In the genomic region with DNA sequence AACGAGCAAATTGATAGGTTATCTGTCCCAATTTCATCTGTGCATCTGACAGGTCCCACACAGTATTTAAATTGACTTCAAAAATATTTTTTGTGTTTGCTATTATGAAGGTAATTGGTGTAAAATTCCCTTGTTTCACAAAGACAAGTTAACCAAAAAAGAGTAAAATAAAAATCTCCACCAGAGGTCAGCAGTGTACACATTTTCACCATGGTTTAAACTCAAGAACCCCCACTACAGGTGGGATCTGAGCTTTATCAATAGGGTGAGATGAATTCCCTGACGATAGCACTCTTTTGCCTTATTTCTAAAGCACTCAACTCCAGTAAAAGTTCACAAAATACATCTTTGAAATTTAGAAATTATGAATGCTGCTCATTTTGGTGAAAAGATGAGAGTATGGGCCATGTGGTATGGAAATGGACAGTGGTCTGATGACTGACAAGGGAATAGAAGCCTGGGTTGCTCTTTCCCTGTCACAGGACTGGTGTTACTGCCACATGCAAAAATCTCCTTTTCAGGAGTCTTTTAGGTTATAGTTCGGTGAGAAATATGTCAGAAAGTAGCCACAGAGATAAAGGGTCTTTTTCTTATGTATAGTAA, we compare ENCODE assay signal across 10 cellular contexts.
DNase-seq lines count a peak whose midpoint lies in the region; ATAC-seq and TF ChIP-seq lines count a peak whose summit lies in the region.
"Had no signal": no experiment of that assay in that cellular context is flagged by ENCODE, and none has a peak within 500 bp of the region (broad histone marks: within the 10 kb centered on the region; RNA-seq: fewer than 3 reads in every experiment).

No MANE protein-coding gene starts in this region.

- 28% methylated on average over 3 of the region's 3 CpGs for WGBS in mammary epithelial cell (ENCODE audit: low coverage, missing lambda C conversion rate)

- CTCF ChIA-PET in AG04449 (lab: Yijun Ruan, JAX) (interaction anchor here (0.7 to 1.7 kb wide), 5 partner anchors 16 to 47 kb away, joined by 3 to 5 read pairs (median 4); no protein-coding TSS in a partner anchor), mammary epithelial cell (lab: Charles Lee; ENCODE audit: low non-redundant PET) (interaction anchor here (0.6 kb wide), 1 partner anchor 1673 kb away, joined by 3 read pairs; no protein-coding TSS in a partner anchor)

- H3K36me3 Mint-ChIP-seq in naive B cell, result no peaks in the 10 kb centered on the region

- in situ Hi-C loops in mammary epithelial cell (cut with MboI; ENCODE audit: low sequenced_read_pairs in 2 of 2), result no loop called here

- H3K79me2 ChIP-seq in mammary epithelial cell (ENCODE audit: insufficient read depth, low read length), result no peaks in the 10 kb centered on the region

- no TSS peak for BruUV-seq in mammary epithelial cell (replicated peaks; lab: Mats Ljungman, UMichigan)

- H3K4me3 ChIP-seq in AG04449 (ENCODE audit: low read depth, low read length), result no peak overlapping the region
- H3K4me3 ChIP-seq in mammary epithelial cell (replicated peaks in 1 of 3; ENCODE audit: insufficient read depth in 1 of 3, low read depth in 2 of 3, low read length in 3 of 3), result no peak overlapping the region
- H3K4me3 ChIP-seq: HAP-1 had no signal

- H4K20me1 ChIP-seq in mammary epithelial cell (ENCODE audit: insufficient read depth, low read length), result no peaks in the 10 kb centered on the region

- H3K9me3 Mint-ChIP-seq in naive B cell, result peaks cover 0 to 6% (median 0%) of the 10 kb centered on the region in 7 donors

- no peak overlapping the region for H2AFZ ChIP-seq in mammary epithelial cell (ENCODE audit: low read depth, low read length)

- H3K4me2 ChIP-seq in mammary epithelial cell (ENCODE audit: insufficient read depth, low read depth, low read length), result no peak overlapping the region

- no peak overlapping the region for H3K4me3 Mint-ChIP-seq in naive B cell

- no peaks in the 10 kb centered on the region for H3K27me3 ChIP-seq in mammary epithelial cell (ENCODE audit: insufficient read depth, low read length)

- H3K27ac Mint-ChIP-seq in naive B cell, result peak overlapping the region in 1 of 6 donors; percentile 9

- no peak overlapping the region for H3K27ac ChIP-seq in mammary epithelial cell (ENCODE audit: insufficient read depth, low read depth, low read length)
- H3K27ac ChIP-seq: epithelial cell of prostate had no signal

- dilution Hi-C loops in mammary epithelial cell (cut with HindIII; ENCODE audit: low sequenced_read_pairs), result no loop called here

- intact Hi-C loops in mammary epithelial cell (cut with micrococcal nuclease), result no loop called here

- ATAC-seq in GM18498 (IDR thresholded peaks at IDR 0.05; ENCODE audit: unreplicated experiment) (peak; percentile 71), HG02885 (IDR thresholded peaks at IDR 0.05; ENCODE audit: poor library complexity, unreplicated experiment) (peak; percentile 78), naive B cell (ENCODE audit: low read depth in 2 of 2) (peak; percentile 34 to 54), HG03135 (IDR thresholded peaks at IDR 0.05; ENCODE audit: unreplicated experiment) (no peak)

- TF ChIP-seq CTCF in AG04449 (IDR thresholded peaks at IDR 0.05; ENCODE audit: insufficient read depth, low read length, missing control alignments), result peak; percentile 21
- TF ChIP-seq CTCF in mammary epithelial cell (conservative IDR thresholded peaks at IDR 0.05 in 1 of 2, IDR thresholded peaks at IDR 0.05 in 1 of 2; ENCODE audit: extremely low read depth in 1 of 2, insufficient read depth in 1 of 2, low read depth in 1 of 2, low read length in 2 of 2), result peak; percentile 38 to 46

- POLR2A ChIA-PET in AG04449 (lab: Yijun Ruan, JAX), result no interaction called here

- H3K9me3 ChIP-seq in mammary epithelial cell (replicated peaks; ENCODE audit: insufficient read depth, low read length), result no peaks in the 10 kb centered on the region
- H3K9me3 ChIP-seq: HAP-1 had no signal

- no peaks in the 10 kb centered on the region for H3K4me1 ChIP-seq in mammary epithelial cell (ENCODE audit: insufficient read depth, low read length)
- H3K4me1 ChIP-seq: HAP-1 had no signal

- no peak overlapping the region for H3K9ac ChIP-seq in mammary epithelial cell (ENCODE audit: insufficient read depth, low read length)

- H3K36me3 ChIP-seq in mammary epithelial cell (ENCODE audit: insufficient read depth, low read length), result no peaks in the 10 kb centered on the region
- H3K36me3 ChIP-seq: HAP-1 had no signal

- DNase-seq in AG04449 (ENCODE audit: low read depth, low spot score) (no peak), NCI-H2081 treated with DMSO at 0.1 percent for 48 hours (lab: John Stamatoyannopoulos, UW) (peak; percentile 16), mammary epithelial cell (peak; percentile 3), naive B cell (peak; percentile 38)
- DNase-seq in activated naive CD4-positive, alpha-beta T cell treated with anti-CD3 and anti-CD28 coated beads, Interleukin-2, amount 50 U/mL, for 16 hours, result no peak

- peaks cover 5 to 15% (median 11%) of the 10 kb centered on the region in 3 donors for H3K27me3 Mint-ChIP-seq in naive B cell

- no peaks in the 10 kb centered on the region for H3K4me1 Mint-ChIP-seq in naive B cell

Comparison
In these comparisons a context has a peak if more than half of its experiments do, and no peak if none do; other contexts are left out.
1. DNase-seq: peak in NCI-H2081 treated with DMSO at 0.1 percent for 48 hours (single experiment), mammary epithelial cell (single experiment) and naive B cell (single experiment); none in AG04449 (single experiment) and activated naive CD4-positive, alpha-beta T cell treated with anti-CD3 and anti-CD28 coated beads, Interleukin-2, amount 50 U/mL, for 16 hours (single experiment).